1 cellular context compared by ENCODE assay signal in genomic region chr2:101736861-101737291, GRCh38.
TF ChIP-seq lines count a peak whose summit lies in the region.

No MANE protein-coding gene starts in this region.

TF ChIP-seq in SK-N-SH, 30 proteins besides CTCF, POLR2A, EP300 and RAD21 (continued from another document):
- no peak for TF ChIP-seq ZBTB33 (IDR thresholded peaks at IDR 0.05; ENCODE audit: borderline replicate concordance, low read depth)
- TF ChIP-seq SIN3A (IDR thresholded peaks at IDR 0.05; ENCODE audit: borderline replicate concordance, low read depth, low read length): no peak
- peak; percentile 33; the same call in 1 of the 2 replicates for TF ChIP-seq TCF12 (IDR thresholded peaks at IDR 0.05)
- TF ChIP-seq REST (IDR thresholded peaks at IDR 0.05; ENCODE audit: low read depth, low read length): no peak
- TF ChIP-seq GABPA (IDR thresholded peaks at IDR 0.05; ENCODE audit: low read depth): no peak
- TF ChIP-seq PBX3 (IDR thresholded peaks at IDR 0.05): peak; percentile 73
- no peak for TF ChIP-seq SMC3 (IDR thresholded peaks at IDR 0.05; ENCODE audit: low read depth, low read length)
- TF ChIP-seq RFX5 (IDR thresholded peaks at IDR 0.05; ENCODE audit: low read length): no peak
